Comparison of ENCODE assay signal across 15 cellular contexts in the genomic region with DNA sequence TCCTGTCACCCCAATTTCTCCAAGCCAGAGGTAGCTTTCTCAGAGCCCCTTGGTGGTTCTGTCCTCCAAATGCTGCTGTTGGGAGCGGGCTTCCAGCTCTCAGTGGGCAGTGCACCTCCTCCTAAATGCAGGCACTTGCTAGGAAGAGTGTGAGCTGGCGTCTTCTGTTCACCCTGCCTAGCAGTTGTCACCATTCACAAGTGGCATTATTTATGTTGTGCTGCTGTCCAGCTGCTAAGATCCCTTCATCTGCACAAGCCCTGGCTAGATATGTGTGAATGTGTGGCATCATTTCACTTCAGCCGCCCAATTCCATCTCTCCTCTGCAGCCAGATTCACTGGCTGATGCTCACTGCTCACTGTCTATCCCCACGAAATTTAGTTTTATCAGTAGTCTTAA. TPM values are rescaled to one million over a fixed set of nuclear protein-coding genes. Genes with fewer than 3 reads are reported as not detected.
DNase-seq lines count a peak whose midpoint lies in the region; ATAC-seq and TF ChIP-seq lines count a peak whose summit lies in the region.
"Had no signal": no experiment of that assay in that cellular context is flagged by ENCODE, and none has a peak within 500 bp of the region (broad histone marks: within the 10 kb centered on the region; RNA-seq: fewer than 3 reads in every experiment).

No MANE protein-coding gene starts in this region.

- no peak overlapping the region for H3K27ac ChIP-seq in right atrium auricular region
- H3K27ac ChIP-seq in psoas muscle = peak overlapping the region; percentile 23
- H3K27ac ChIP-seq: BLaER1, GM23248, HL-60 had no signal

- TF ChIP-seq CTCF in right atrium auricular region (IDR thresholded peaks at IDR 0.05) (no peak), psoas muscle (IDR thresholded peaks at IDR 0.05) (no peak)

- DNase-seq in right atrium auricular region (ENCODE audit: low spot score) = peak; percentile 38
- DNase-seq in Right ventricle myocardium inferior (ENCODE audit: missing footprints) = no peak
- DNase-seq in islet precursor cell = peak; percentile 48
- DNase-seq in psoas muscle = no peak
- no peak for DNase-seq in kidney tubule cell (ENCODE audit: low spot score)
- DNase-seq in C1 segment of cervical spinal cord (lab: John Stamatoyannopoulos, UW) = no peak
- DNase-seq: 8988T; CD8-positive, alpha-beta T cell; DMS 273 treated with DMSO at 0.1 percent for 48 hours; DMS53; GM23248 had no signal

- H3K4me1 ChIP-seq in right atrium auricular region = no peaks in the 10 kb centered on the region
- H3K4me1 ChIP-seq in psoas muscle = peaks cover 16% of the 10 kb centered on the region
- H3K4me1 ChIP-seq: BLaER1 had no signal

- no peak for ATAC-seq in Right ventricle myocardium inferior
- peak; percentile 48 to 83 (median 78) for ATAC-seq in psoas muscle
- no peak for ATAC-seq in HG03135 (IDR thresholded peaks at IDR 0.05; ENCODE audit: unreplicated experiment)
- ATAC-seq: CD8-positive, alpha-beta T cell had no signal

- H3K4me3 ChIP-seq in right atrium auricular region (no peak overlapping the region), psoas muscle (no peak overlapping the region)
- H3K4me3 ChIP-seq: BLaER1, GM23248, HAP-1 had no signal

- H3K27me3 ChIP-seq in right atrium auricular region = no peaks in the 10 kb centered on the region
- no peaks in the 10 kb centered on the region for H3K27me3 ChIP-seq in psoas muscle (ENCODE audit: insufficient read depth in 3 of 3, low read length in 2 of 3)
- H3K27me3 ChIP-seq: BLaER1 had no signal

- H3K9me3 ChIP-seq in right atrium auricular region (no peaks in the 10 kb centered on the region), psoas muscle (no peaks in the 10 kb centered on the region)
- H3K9me3 ChIP-seq: BLaER1, HAP-1 had no signal

- 26 to 37% (median 37%) methylated on average over 4 of the region's 4 CpGs for WGBS in psoas muscle, 3 donors

- H3K36me3 ChIP-seq in right atrium auricular region (peaks cover 27% of the 10 kb centered on the region), psoas muscle (ENCODE audit: insufficient read depth in 1 of 2, low read depth in 1 of 2) (peaks cover 2 to 49% of the 10 kb centered on the region in 2 donors)

- intact Hi-C loops in Right ventricle myocardium inferior (cut with DNase I) (no loop called here), psoas muscle (cut with DNase I) (loop anchor here in 1 of 2 donors (10.0 kb wide), 1 partner anchor 106 kb away; no protein-coding TSS in a partner anchor)

RNA-seq across cellular contexts. Expression of gene SLC36A1, which starts 43.7 kb away (rescaled TPM):
- total RNA-seq in right atrium auricular region = 1 to 10 TPM; 3.9 to 5.8 TPM
- total RNA-seq in Right ventricle myocardium inferior = 5.2 TPM
- total RNA-seq in psoas muscle = 10 to 100 TPM; 12.0 to 19.7 (median 15.1) TPM
- 1 to 10 TPM; 1.7 to 7.1 (median 5.9) TPM for polyA plus RNA-seq in psoas muscle

Comparison
In these comparisons a context has a peak if more than half of its experiments do, and no peak if none do; other contexts are left out.
1. DNase-seq: peak in right atrium auricular region (single experiment) and islet precursor cell (single experiment); none in Right ventricle myocardium inferior (single experiment), psoas muscle (0 of 2), kidney tubule cell (single experiment) and C1 segment of cervical spinal cord (0 of 14).
2. ATAC-seq: peak in psoas muscle (4 of 4); none in Right ventricle myocardium inferior (single experiment) and HG03135 (single experiment).